2 cellular contexts compared by ENCODE assay signal in the genomic region with DNA sequence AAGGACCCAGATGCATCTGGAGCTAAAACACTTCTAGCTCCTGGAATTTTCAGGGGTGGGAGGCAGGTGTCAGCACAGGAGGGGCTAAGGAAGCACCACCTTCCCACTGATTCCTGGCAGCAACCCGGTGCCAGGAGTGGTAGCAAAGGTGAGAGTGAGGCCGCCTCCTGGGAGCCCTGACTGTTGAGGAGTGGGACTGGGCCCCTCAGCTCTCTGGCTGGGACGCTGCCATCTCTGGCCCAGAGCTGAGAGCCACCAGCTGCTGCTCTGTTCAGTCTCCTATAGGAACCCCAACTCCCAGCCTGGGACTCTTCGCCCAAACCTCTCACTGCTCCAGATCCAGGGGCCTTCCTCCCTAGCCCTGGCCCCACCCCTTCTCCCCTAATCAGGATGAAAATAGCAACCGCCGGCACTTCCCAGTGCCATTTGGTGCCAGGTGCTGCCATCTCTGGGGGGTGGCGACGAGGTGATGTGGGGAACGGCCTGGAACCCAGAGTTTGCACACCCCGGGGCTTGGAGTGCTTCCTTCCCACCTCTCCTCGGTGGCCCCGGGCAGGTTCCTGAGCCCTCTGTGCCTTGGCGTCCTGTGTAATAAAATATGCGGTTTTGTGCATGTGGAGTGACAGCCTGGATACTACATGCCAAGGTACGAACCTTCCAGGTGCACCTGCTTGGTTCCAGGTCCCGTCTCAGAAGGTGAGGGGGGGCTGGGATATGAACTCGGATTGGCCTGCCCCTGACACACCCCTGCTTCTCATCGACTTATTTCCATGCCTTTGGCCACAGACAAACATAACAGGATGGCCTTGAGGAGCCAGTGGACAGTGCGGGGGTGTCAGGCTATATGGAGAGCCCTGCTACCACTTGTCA.
A peak's percentile ranks its signal among the peaks of the same experiment; 100 is the strongest.
TF ChIP-seq lines count a peak whose summit lies in the region.

No MANE protein-coding gene starts in this region.

TF ChIP-seq in H1, 55 proteins besides CTCF, POLR2A, EP300 and RAD21:
- TF ChIP-seq, protein P1, sequence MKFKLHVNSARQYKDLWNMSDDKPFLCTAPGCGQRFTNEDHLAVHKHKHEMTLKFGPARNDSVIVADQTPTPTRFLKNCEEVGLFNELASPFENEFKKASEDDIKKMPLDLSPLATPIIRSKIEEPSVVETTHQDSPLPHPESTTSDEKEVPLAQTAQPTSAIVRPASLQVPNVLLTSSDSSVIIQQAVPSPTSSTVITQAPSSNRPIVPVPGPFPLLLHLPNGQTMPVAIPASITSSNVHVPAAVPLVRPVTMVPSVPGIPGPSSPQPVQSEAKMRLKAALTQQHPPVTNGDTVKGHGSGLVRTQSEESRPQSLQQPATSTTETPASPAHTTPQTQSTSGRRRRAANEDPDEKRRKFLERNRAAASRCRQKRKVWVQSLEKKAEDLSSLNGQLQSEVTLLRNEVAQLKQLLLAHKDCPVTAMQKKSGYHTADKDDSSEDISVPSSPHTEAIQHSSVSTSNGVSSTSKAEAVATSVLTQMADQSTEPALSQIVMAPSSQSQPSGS (IDR thresholded peaks at IDR 0.05; ENCODE audit: low read length) = no peak
- TF ChIP-seq RNF2 (IDR thresholded peaks at IDR 0.05; ENCODE audit: borderline replicate concordance, low read depth, low read length, missing control alignments, poor library complexity, severe bottlenecking) (no peak), KDM5A (IDR thresholded peaks at IDR 0.05; ENCODE audit: low read length) (no peak), ASH2L (IDR thresholded peaks at IDR 0.05; ENCODE audit: low read length) (no peak), RFX5 (IDR thresholded peaks at IDR 0.05; ENCODE audit: borderline replicate concordance, low read depth, low read length) (no peak), SAP30 (IDR thresholded peaks at IDR 0.05; ENCODE audit: insufficient read depth, insufficient replicate concordance, low read length) (no peak), CEBPB (IDR thresholded peaks at IDR 0.05; ENCODE audit: low read depth, low read length) (no peak), CREB1 (IDR thresholded peaks at IDR 0.05) (no peak), POU5F1 (IDR thresholded peaks at IDR 0.05; ENCODE audit: low read depth, low read length) (no peak), HDAC6 (IDR thresholded peaks at IDR 0.05; ENCODE audit: low read depth, low read length) (no peak), SUZ12 (IDR thresholded peaks at IDR 0.05; ENCODE audit: low read length) (no peak), JUN (IDR thresholded peaks at IDR 0.05; ENCODE audit: low read depth, low read length) (no peak), SIX5 (IDR thresholded peaks at IDR 0.05; ENCODE audit: low read depth, low read length) (no peak), CTBP2 (IDR thresholded peaks at IDR 0.05; ENCODE audit: borderline replicate concordance, insufficient read depth, insufficient read length, low read length) (no peak), CHD2 (IDR thresholded peaks at IDR 0.05; ENCODE audit: low read length) (no peak), SIN3A (conservative IDR thresholded peaks at IDR 0.05 in 1 of 2, IDR thresholded peaks at IDR 0.05 in 1 of 2; ENCODE audit: low read depth in 1 of 2, low read length in 2 of 2) (no peak)

TF ChIP-seq in HepG2, 621 proteins besides CTCF, POLR2A, EP300 and RAD21:
- TF ChIP-seq ZNF878 (CRISPR knock-in tag; IDR thresholded peaks at IDR 0.05) = 0 out of 2 replicates have a peak, but pooled peaks have one; percentile 32
- TF ChIP-seq NR2F6 (IDR thresholded peaks at IDR 0.05) = no peak
- TF ChIP-seq NR2F6 (CRISPR knock-in tag; IDR thresholded peaks at IDR 0.05) = no peak
- TF ChIP-seq ZSCAN25 (CRISPR knock-in tag; IDR thresholded peaks at IDR 0.05) = peak; percentile 71; the same call in 1 of the 2 replicates
- 0 out of 2 replicates have a peak, but pooled peaks have one; percentile 14 for TF ChIP-seq SAP130 (CRISPR knock-in tag; IDR thresholded peaks at IDR 0.05; ENCODE audit: low read depth)
- TF ChIP-seq ZNF546 (CRISPR knock-in tag; conservative IDR thresholded peaks at IDR 0.05) = 0 out of 2 replicates have a peak, but pooled peaks have one; percentile 12
- no peak for TF ChIP-seq ZNF547 (CRISPR knock-in tag; IDR thresholded peaks at IDR 0.05)
- no peak for TF ChIP-seq ZFX (CRISPR knock-in tag; IDR thresholded peaks at IDR 0.05; ENCODE audit: low read depth)
- no peak for TF ChIP-seq ZSCAN9 (CRISPR knock-in tag; IDR thresholded peaks at IDR 0.05; ENCODE audit: borderline replicate concordance)
TF ChIP-seq in HepG2: peak in this region for 4.
